Comparison of ENCODE assay signal across 12 cellular contexts in genomic region chr1:47593001-47593568, GRCh38.
A peak's percentile ranks its signal among the peaks of the same experiment; 100 is the strongest.
DNase-seq lines count a peak whose midpoint lies in the region; ATAC-seq, FAIRE-seq and TF ChIP-seq lines count a peak whose summit lies in the region.
"Had no signal": no experiment of that assay in that cellular context is flagged by ENCODE, and none has a peak within 500 bp of the region (broad histone marks: within the 10 kb centered on the region; RNA-seq: fewer than 3 reads in every experiment).

No MANE protein-coding gene starts in this region.

- H3K36me3 ChIP-seq in heart right ventricle (no peaks in the 10 kb centered on the region), GM12878 (ENCODE audit: control insufficient read depth in 2 of 2, insufficient read depth in 2 of 2, low read length in 1 of 2) (no peaks in the 10 kb centered on the region), tibial nerve (no peaks in the 10 kb centered on the region), ovary (no peaks in the 10 kb centered on the region)

- in situ Hi-C loops in GM12878 (cut with MboI): no loop called here

- TF ChIP-seq EP300 in GM12878 (IDR thresholded peaks at IDR 0.05; ENCODE audit: borderline replicate concordance in 1 of 2, control insufficient read depth in 1 of 2, low read depth in 2 of 2, low read length in 2 of 2) (no peak), tibial nerve (IDR thresholded peaks at IDR 0.05) (no peak), ovary (IDR thresholded peaks at IDR 0.05) (no peak)

- intact Hi-C loops in heart right ventricle (cut with DNase I) (no loop called here), cardiac septum (cut with DNase I) (no loop called here), GM12878 (cut with micrococcal nuclease; ENCODE audit: unreplicated experiment) (no loop called here), ovary (cut with DNase I) (no loop called here)

- DNase-seq in heart right ventricle: no peak
- DNase-seq in cardiac septum (ENCODE audit: low spot score): no peak
- DNase-seq in GM12878 (ENCODE audit: low read depth, low spot score): no peak
- peak; percentile 81 for DNase-seq in left kidney (ENCODE audit: low read depth, low spot score)
- no peak for DNase-seq in tibial nerve (ENCODE audit: low spot score in 2 of 2)
- DNase-seq in ovary: no peak
- no peak for DNase-seq in SKM-1 treated with dmso at 0.1 percent for 144 hours (lab: John Stamatoyannopoulos, UW; ENCODE audit: unreplicated experiment)
- DNase-seq: activated T-cell treated with anti-CD3 and anti-CD28 coated beads, Interleukin-2, amount 50 U/mL, for 72 hours; natural killer cell; NCI-H226; SHP77 treated with DMSO at 0.1 percent for 48 hours had no signal

- ATAC-seq in heart right ventricle (peak in 2 of 8 donors; percentile 18 to 33), GM12878 (no peak), HG02938 (IDR thresholded peaks at IDR 0.05; ENCODE audit: unreplicated experiment) (no peak)
- ATAC-seq: activated T-cell treated with anti-CD3 and anti-CD28 coated beads, Interleukin-2, amount 50 U/mL, for 72 hours; natural killer cell had no signal

- RAD21 ChIA-PET in GM12878 (lab: Charles Lee; ENCODE audit: unreplicated experiment): no interaction called here

- H3K4me3 ChIP-seq in heart right ventricle (peak overlapping the region in 9 of 10 donors; percentile 27 to 53 (median 37)), GM12878 (no peak overlapping the region), tibial nerve (peak overlapping the region in 3 of 4 donors; percentile 0 to 28 (median 18)), ovary (no peak overlapping the region)

- TF ChIP-seq POLR2A in GM12878 (IDR thresholded peaks at IDR 0.05; ENCODE audit: low read depth, low read length) (no peak), tibial nerve (IDR thresholded peaks at IDR 0.05) (no peak), ovary (IDR thresholded peaks at IDR 0.05) (no peak)

- BruUV-seq in GM12878 (replicated peaks; lab: Mats Ljungman, UMichigan): no TSS peak

- H3K4me1 ChIP-seq in heart right ventricle: peaks cover 7 to 44% (median 23%) of the 10 kb centered on the region in 9 donors
- H3K4me1 ChIP-seq in GM12878 (ENCODE audit: control insufficient read depth, insufficient read depth, low read length): no peaks in the 10 kb centered on the region
- H3K4me1 ChIP-seq in tibial nerve: peaks cover 0 to 18% (median 3%) of the 10 kb centered on the region in 4 donors
- H3K4me1 ChIP-seq in ovary (ENCODE audit: insufficient read depth): peaks cover 2% of the 10 kb centered on the region

- CTCF ChIA-PET in GM12878 (lab: Yijun Ruan, JAX): no interaction called here

- 3 to 10% methylated on average over 43 to 47 of the region's 47 CpGs for WGBS in heart right ventricle, 2 donors
- 11% methylated on average over 44 of the region's 47 CpGs for WGBS in GM12878 (ENCODE audit: insufficient coverage, insufficient replicate concordance, low lambda C conversion rate, missing lambda C conversion rate)
- 14 to 22% methylated on average over 42 to 47 of the region's 47 CpGs for WGBS in tibial nerve, 2 donors
- WGBS in ovary, 3 donors: 5 to 7% (median 7%) methylated on average over 30 to 47 of the region's 47 CpGs

- no peak for TF ChIP-seq CTCF in heart right ventricle (IDR thresholded peaks at IDR 0.05)
- TF ChIP-seq CTCF in GM12878 (IDR thresholded peaks at IDR 0.05 in 2 of 3, conservative IDR thresholded peaks at IDR 0.05 in 1 of 3; ENCODE audit: control insufficient read depth in 2 of 3, extremely low read depth in 1 of 3, insufficient read depth in 1 of 3, low read depth in 3 of 3, low read length in 3 of 3): no peak
- no peak for TF ChIP-seq CTCF in tibial nerve (IDR thresholded peaks at IDR 0.05)
- TF ChIP-seq CTCF in ovary (IDR thresholded peaks at IDR 0.05): no peak

- H3K9ac ChIP-seq in GM12878 (ENCODE audit: control insufficient read depth, insufficient read depth, low read length): no peak overlapping the region

- TF ChIP-seq RAD21 in GM12878 (IDR thresholded peaks at IDR 0.05; ENCODE audit: insufficient read depth, low read depth, low read length): no peak

- H3K27ac ChIP-seq in heart right ventricle (no peak overlapping the region), GM12878 (ENCODE audit: control insufficient read depth, insufficient read depth) (no peak overlapping the region), tibial nerve (no peak overlapping the region), ovary (no peak overlapping the region)

- SMC1A ChIA-PET in GM12878 (lab: Charles Lee; ENCODE audit: uncharacterized antibody, unreplicated experiment): no interaction called here

- H3K9me3 ChIP-seq in heart right ventricle (no peaks in the 10 kb centered on the region), GM12878 (replicated peaks; ENCODE audit: control insufficient read depth, insufficient read depth, low read length) (no peaks in the 10 kb centered on the region), tibial nerve (no peaks in the 10 kb centered on the region), ovary (no peaks in the 10 kb centered on the region)

- H3K27me3 ChIP-seq in heart right ventricle (peaks cover 0 to 64% (median 37%) of the 10 kb centered on the region in 7 donors), GM12878 (replicated peaks in 1 of 2; ENCODE audit: control insufficient read depth in 2 of 2, insufficient read depth in 2 of 2, low read length in 1 of 2) (peaks cover 2 to 4% of the 10 kb centered on the region in 2 experiments; a peak in 2 of 4 replicates), tibial nerve (peaks cover 0 to 31% of the 10 kb centered on the region in 2 donors), ovary (no peaks in the 10 kb centered on the region)

- H4K20me1 ChIP-seq in GM12878 (ENCODE audit: control insufficient read depth, insufficient read depth): no peaks in the 10 kb centered on the region

- H2AFZ ChIP-seq in GM12878 (ENCODE audit: control insufficient read depth, low read depth, low read length): no peak overlapping the region

- H3K4me2 ChIP-seq in GM12878 (ENCODE audit: control insufficient read depth, insufficient read depth): no peak overlapping the region

- H3K79me2 ChIP-seq in GM12878 (ENCODE audit: control insufficient read depth, insufficient read depth, low read length): no peaks in the 10 kb centered on the region

- POLR2A ChIA-PET in GM12878 (lab: Charles Lee): no interaction called here

- FAIRE-seq in GM12878 (lab: Jason Lieb, UNC): no peak

TF ChIP-seq in GM12878, 131 proteins besides CTCF, POLR2A, EP300 and RAD21:
- TF ChIP-seq TCF3 (IDR thresholded peaks at IDR 0.05; ENCODE audit: borderline replicate concordance, insufficient read depth, low read depth, low read length): no peak
- TF ChIP-seq LARP7 (IDR thresholded peaks at IDR 0.05): no peak
- TF ChIP-seq, protein P1, sequence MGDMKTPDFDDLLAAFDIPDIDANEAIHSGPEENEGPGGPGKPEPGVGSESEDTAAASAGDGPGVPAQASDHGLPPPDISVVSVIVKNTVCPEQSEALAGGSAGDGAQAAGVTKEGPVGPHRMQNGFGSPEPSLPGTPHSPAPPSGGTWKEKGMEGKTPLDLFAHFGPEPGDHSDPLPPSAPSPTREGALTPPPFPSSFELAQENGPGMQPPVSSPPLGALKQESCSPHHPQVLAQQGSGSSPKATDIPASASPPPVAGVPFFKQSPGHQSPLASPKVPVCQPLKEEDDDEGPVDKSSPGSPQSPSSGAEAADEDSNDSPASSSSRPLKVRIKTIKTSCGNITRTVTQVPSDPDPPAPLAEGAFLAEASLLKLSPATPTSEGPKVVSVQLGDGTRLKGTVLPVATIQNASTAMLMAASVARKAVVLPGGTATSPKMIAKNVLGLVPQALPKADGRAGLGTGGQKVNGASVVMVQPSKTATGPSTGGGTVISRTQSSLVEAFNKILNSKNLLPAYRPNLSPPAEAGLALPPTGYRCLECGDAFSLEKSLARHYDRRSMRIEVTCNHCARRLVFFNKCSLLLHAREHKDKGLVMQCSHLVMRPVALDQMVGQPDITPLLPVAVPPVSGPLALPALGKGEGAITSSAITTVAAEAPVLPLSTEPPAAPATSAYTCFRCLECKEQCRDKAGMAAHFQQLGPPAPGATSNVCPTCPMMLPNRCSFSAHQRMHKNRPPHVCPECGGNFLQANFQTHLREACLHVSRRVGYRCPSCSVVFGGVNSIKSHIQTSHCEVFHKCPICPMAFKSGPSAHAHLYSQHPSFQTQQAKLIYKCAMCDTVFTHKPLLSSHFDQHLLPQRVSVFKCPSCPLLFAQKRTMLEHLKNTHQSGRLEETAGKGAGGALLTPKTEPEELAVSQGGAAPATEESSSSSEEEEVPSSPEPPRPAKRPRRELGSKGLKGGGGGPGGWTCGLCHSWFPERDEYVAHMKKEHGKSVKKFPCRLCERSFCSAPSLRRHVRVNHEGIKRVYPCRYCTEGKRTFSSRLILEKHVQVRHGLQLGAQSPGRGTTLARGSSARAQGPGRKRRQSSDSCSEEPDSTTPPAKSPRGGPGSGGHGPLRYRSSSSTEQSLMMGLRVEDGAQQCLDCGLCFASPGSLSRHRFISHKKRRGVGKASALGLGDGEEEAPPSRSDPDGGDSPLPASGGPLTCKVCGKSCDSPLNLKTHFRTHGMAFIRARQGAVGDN (IDR thresholded peaks at IDR 0.05): no peak
- TF ChIP-seq POLR2AphosphoS5 (IDR thresholded peaks at IDR 0.05; ENCODE audit: low read length): no peak
- TF ChIP-seq BACH1 (IDR thresholded peaks at IDR 0.05; ENCODE audit: borderline replicate concordance): no peak
- peak; percentile 43 for TF ChIP-seq SUZ12 (IDR thresholded peaks at IDR 0.05; ENCODE audit: unreplicated experiment)

Comparison
In these comparisons a context has a peak if more than half of its experiments do, and no peak if none do; other contexts are left out.
1. H3K4me3 ChIP-seq: peak in heart right ventricle (9 of 10) and tibial nerve (3 of 4); none in GM12878 (single experiment) and ovary (single experiment).